7 cellular contexts compared by ENCODE assay signal in genomic region chr17:82291582-82292250, GRCh38. TPM values are rescaled to one million over a fixed set of nuclear protein-coding genes. Genes with fewer than 3 reads are reported as not detected.
DNase-seq lines count a peak whose midpoint lies in the region; ATAC-seq and TF ChIP-seq lines count a peak whose summit lies in the region.

No MANE protein-coding gene starts in this region.

- no peaks in the 10 kb centered on the region for H4K20me1 ChIP-seq in hepatocyte (ENCODE audit: insufficient read depth, poor library complexity, severe bottlenecking)

- H3K9ac ChIP-seq in HUES6 (ENCODE audit: low read length) = peak overlapping the region; percentile 81

- H3K4me1 Mint-ChIP-seq in stimulated activated naive B cell treated with anti-CD40 and anti-IgM and Interleukin-4, amounts not matched to agents 10 μg/mL and 1 μg/mL and 100 μg/mL, for 72 hours = peaks cover 30 to 45% of the 10 kb centered on the region in 2 donors

- peaks cover 2 to 17% of the 10 kb centered on the region in 2 donors for H3K36me3 Mint-ChIP-seq in stimulated activated naive B cell treated with anti-CD40 and anti-IgM and Interleukin-4, amounts not matched to agents 10 μg/mL and 1 μg/mL and 100 μg/mL, for 72 hours

- peak overlapping the region; percentile 90 for H3K27ac Mint-ChIP-seq in stimulated activated naive B cell treated with anti-CD40 and anti-IgM and Interleukin-4, amounts not matched to agents 10 μg/mL and 1 μg/mL and 100 μg/mL, for 72 hours

- peak overlapping the region; percentile 74 to 91 for H3K4me3 Mint-ChIP-seq in stimulated activated naive B cell treated with anti-CD40 and anti-IgM and Interleukin-4, amounts not matched to agents 10 μg/mL and 1 μg/mL and 100 μg/mL, for 72 hours

- no peaks in the 10 kb centered on the region for H3K79me2 ChIP-seq in hepatocyte

- H3K27me3 ChIP-seq in HUES6 (ENCODE audit: control insufficient read depth, insufficient read depth, low read length) = peaks cover 9% of the 10 kb centered on the region
- H3K27me3 ChIP-seq in hepatocyte = no peaks in the 10 kb centered on the region

- no peaks in the 10 kb centered on the region for H3K36me3 ChIP-seq in HUES6 (ENCODE audit: control insufficient read depth, insufficient read depth, low read length)
- H3K36me3 ChIP-seq in hepatocyte (replicated peaks; ENCODE audit: insufficient read depth, low read depth) = no peaks in the 10 kb centered on the region

- H3K27ac ChIP-seq in HUES6 (ENCODE audit: low read depth, low read length) = no peak overlapping the region; the same call in 1 of the 2 replicates
- H3K27ac ChIP-seq in hepatocyte = peak overlapping the region; percentile 84

- peak overlapping the region; percentile 86 for H3K4me2 ChIP-seq in hepatocyte

- no peak for ATAC-seq in stimulated activated naive B cell treated with anti-CD40 and anti-IgM and Interleukin-4, amounts not matched to agents 10 μg/mL and 1 μg/mL and 100 μg/mL, for 72 hours (replicated peaks)
- ATAC-seq in GM21526 (IDR thresholded peaks at IDR 0.05; ENCODE audit: low FRiP score, unreplicated experiment) = no peak

- DNase-seq in hepatocyte (ENCODE audit: low spot score) (no peak), islet precursor cell (no peak), NCI-H2171 treated with DMSO at 0.1 percent for 48 hours (lab: John Stamatoyannopoulos, UW) (no peak)
- no peak for DNase-seq in stimulated activated naive B cell treated with anti-CD40 and anti-IgM and Interleukin-4, amounts not matched to agents 10 μg/mL and 1 μg/mL and 100 μg/mL, for 72 hours

- TF ChIP-seq CTCF in WI38 (IDR thresholded peaks at IDR 0.05; ENCODE audit: low read depth, low read length) = no peak
- no peak for TF ChIP-seq CTCF in hepatocyte (IDR thresholded peaks at IDR 0.05; ENCODE audit: poor library complexity)

- peak overlapping the region; percentile 80 for H3K4me3 ChIP-seq in HUES6 (ENCODE audit: low read depth, low read length)
- H3K4me3 ChIP-seq in WI38 (ENCODE audit: low read depth, low read length) = peak overlapping the region; percentile 72
- peak overlapping the region; percentile 47 for H3K4me3 ChIP-seq in hepatocyte

- no peak overlapping the region for H2AFZ ChIP-seq in hepatocyte

- H3K4me1 ChIP-seq in HUES6 (ENCODE audit: control insufficient read depth, insufficient read depth, low read length) = peaks cover 5% of the 10 kb centered on the region; the same call in 1 of the 2 replicates
- peaks cover 29% of the 10 kb centered on the region for H3K4me1 ChIP-seq in hepatocyte (ENCODE audit: insufficient read depth)

- H3K27me3 Mint-ChIP-seq in stimulated activated naive B cell treated with anti-CD40 and anti-IgM and Interleukin-4, amounts not matched to agents 10 μg/mL and 1 μg/mL and 100 μg/mL, for 72 hours = no peaks in the 10 kb centered on the region

- H3K9me2 ChIP-seq in hepatocyte (replicated peaks; ENCODE audit: insufficient read depth) = no peaks in the 10 kb centered on the region

- H3K9me3 Mint-ChIP-seq in stimulated activated naive B cell treated with anti-CD40 and anti-IgM and Interleukin-4, amounts not matched to agents 10 μg/mL and 1 μg/mL and 100 μg/mL, for 72 hours = peaks cover 0 to 4% of the 10 kb centered on the region in 2 donors

- H3K9me3 ChIP-seq in HUES6 (ENCODE audit: control insufficient read depth, insufficient read depth, low read depth, low read length) (peaks cover 4% of the 10 kb centered on the region; the same call in 1 of the 2 replicates), hepatocyte (ENCODE audit: low read depth) (no peaks in the 10 kb centered on the region)

- 95% methylated on average over 19 of the region's 19 CpGs for WGBS in hepatocyte (ENCODE audit: low lambda C conversion rate, missing lambda C conversion rate)

RNA-seq across cellular contexts. Expression of gene CSNK1D, which starts 18.2 kb away (rescaled TPM):
- 55.7 and 72.5 TPM in 2 replicates for total RNA-seq in hepatocyte
- 152 and 193 TPM in 2 replicates for polyA plus RNA-seq in hepatocyte

RNA-seq across cellular contexts. Expression of gene CD7, which starts 25.7 kb away (rescaled TPM):
- 0.64 and 1.8 TPM in 2 replicates for total RNA-seq in hepatocyte
- 7.0 and 7.8 TPM in 2 replicates for polyA plus RNA-seq in hepatocyte

RNA-seq across cellular contexts. Expression of gene SECTM1, which starts 41.9 kb away (rescaled TPM):
- 9.3 and 9.7 TPM in 2 replicates for total RNA-seq in hepatocyte
- polyA plus RNA-seq in hepatocyte = 9.9 and 15.0 TPM in 2 replicates
